Comparison of ENCODE assay signal across 1 cellular context in the genomic region with DNA sequence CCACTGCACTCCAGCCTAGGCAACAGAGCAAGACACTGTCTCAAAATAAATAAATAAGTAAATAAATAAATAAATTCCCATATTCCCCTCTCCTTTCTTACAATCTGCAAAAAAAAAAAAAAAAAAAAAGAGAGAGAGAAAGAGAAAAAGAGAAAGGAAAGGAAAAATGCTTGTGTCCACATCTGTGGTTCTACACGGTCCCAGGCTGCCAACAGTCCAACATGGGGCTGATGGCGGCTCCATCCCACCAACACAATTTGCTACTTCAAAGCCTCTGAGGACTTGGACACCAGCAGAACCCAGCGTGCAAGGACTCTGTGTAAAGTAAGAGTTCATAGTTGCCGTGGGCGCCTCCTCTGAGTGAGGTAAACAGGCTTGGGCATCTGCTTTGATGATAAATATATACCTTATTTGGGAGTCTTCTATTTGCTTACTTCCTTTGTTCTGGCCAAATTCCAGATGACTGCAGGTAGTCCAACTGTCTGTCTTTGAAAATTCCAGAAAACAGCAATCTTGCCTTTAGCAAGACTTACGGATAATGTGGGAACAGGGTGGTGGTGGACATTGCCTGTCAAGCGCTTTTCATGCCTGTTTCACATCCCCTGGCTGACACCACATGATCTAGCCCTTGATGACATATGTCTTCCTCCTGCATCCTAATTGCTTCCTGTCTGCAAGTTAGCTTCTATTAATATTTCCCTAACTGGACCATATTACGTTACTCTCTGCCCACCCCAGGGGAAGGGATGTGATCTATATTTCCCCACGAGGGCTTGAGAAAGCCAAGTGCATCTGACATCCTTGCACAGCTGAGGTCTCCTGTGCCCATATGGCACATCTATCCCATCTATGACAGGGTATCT.
A peak's percentile ranks its signal among the peaks of the same experiment; 100 is the strongest.
TF ChIP-seq lines count a peak whose summit lies in the region.

No MANE protein-coding gene starts in this region.

TF ChIP-seq in HepG2, 621 proteins besides CTCF, POLR2A, EP300 and RAD21 (continued from another document and continues in another):
- TF ChIP-seq, protein P1, sequence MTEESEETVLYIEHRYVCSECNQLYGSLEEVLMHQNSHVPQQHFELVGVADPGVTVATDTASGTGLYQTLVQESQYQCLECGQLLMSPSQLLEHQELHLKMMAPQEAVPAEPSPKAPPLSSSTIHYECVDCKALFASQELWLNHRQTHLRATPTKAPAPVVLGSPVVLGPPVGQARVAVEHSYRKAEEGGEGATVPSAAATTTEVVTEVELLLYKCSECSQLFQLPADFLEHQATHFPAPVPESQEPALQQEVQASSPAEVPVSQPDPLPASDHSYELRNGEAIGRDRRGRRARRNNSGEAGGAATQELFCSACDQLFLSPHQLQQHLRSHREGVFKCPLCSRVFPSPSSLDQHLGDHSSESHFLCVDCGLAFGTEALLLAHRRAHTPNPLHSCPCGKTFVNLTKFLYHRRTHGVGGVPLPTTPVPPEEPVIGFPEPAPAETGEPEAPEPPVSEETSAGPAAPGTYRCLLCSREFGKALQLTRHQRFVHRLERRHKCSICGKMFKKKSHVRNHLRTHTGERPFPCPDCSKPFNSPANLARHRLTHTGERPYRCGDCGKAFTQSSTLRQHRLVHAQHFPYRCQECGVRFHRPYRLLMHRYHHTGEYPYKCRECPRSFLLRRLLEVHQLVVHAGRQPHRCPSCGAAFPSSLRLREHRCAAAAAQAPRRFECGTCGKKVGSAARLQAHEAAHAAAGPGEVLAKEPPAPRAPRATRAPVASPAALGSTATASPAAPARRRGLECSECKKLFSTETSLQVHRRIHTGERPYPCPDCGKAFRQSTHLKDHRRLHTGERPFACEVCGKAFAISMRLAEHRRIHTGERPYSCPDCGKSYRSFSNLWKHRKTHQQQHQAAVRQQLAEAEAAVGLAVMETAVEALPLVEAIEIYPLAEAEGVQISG (CRISPR knock-in tag; IDR thresholded peaks at IDR 0.05) = peak; percentile 53
- TF ChIP-seq BRD4 (CRISPR knock-in tag; IDR thresholded peaks at IDR 0.05) = 0 out of 2 replicates have a peak, but pooled peaks have one; percentile 44
- TF ChIP-seq, protein P2, sequence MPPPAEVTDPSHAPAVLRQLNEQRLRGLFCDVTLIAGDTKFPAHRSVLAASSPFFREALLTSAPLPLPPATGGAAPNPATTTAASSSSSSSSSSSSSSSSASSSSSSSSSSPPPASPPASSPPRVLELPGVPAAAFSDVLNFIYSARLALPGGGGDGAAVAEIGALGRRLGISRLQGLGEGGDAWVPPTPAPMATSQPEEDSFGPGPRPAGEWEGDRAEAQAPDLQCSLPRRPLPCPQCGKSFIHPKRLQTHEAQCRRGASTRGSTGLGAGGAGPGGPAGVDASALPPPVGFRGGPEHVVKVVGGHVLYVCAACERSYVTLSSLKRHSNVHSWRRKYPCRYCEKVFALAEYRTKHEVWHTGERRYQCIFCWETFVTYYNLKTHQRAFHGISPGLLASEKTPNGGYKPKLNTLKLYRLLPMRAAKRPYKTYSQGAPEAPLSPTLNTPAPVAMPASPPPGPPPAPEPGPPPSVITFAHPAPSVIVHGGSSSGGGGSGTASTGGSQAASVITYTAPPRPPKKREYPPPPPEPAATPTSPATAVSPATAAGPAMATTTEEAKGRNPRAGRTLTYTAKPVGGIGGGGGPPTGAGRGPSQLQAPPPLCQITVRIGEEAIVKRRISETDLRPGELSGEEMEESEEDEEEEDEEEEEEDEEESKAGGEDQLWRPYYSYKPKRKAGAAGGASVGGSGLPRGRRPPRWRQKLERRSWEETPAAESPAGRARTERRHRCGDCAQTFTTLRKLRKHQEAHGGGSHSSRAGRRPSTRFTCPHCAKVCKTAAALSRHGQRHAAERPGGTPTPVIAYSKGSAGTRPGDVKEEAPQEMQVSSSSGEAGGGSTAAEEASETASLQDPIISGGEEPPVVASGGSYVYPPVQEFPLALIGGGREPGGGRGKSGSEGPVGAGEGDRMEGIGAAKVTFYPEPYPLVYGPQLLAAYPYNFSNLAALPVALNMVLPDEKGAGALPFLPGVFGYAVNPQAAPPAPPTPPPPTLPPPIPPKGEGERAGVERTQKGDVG (CRISPR knock-in tag; IDR thresholded peaks at IDR 0.05; ENCODE audit: borderline replicate concordance) = no peak; the same call in 1 of the 2 replicates
- TF ChIP-seq, protein P3, sequence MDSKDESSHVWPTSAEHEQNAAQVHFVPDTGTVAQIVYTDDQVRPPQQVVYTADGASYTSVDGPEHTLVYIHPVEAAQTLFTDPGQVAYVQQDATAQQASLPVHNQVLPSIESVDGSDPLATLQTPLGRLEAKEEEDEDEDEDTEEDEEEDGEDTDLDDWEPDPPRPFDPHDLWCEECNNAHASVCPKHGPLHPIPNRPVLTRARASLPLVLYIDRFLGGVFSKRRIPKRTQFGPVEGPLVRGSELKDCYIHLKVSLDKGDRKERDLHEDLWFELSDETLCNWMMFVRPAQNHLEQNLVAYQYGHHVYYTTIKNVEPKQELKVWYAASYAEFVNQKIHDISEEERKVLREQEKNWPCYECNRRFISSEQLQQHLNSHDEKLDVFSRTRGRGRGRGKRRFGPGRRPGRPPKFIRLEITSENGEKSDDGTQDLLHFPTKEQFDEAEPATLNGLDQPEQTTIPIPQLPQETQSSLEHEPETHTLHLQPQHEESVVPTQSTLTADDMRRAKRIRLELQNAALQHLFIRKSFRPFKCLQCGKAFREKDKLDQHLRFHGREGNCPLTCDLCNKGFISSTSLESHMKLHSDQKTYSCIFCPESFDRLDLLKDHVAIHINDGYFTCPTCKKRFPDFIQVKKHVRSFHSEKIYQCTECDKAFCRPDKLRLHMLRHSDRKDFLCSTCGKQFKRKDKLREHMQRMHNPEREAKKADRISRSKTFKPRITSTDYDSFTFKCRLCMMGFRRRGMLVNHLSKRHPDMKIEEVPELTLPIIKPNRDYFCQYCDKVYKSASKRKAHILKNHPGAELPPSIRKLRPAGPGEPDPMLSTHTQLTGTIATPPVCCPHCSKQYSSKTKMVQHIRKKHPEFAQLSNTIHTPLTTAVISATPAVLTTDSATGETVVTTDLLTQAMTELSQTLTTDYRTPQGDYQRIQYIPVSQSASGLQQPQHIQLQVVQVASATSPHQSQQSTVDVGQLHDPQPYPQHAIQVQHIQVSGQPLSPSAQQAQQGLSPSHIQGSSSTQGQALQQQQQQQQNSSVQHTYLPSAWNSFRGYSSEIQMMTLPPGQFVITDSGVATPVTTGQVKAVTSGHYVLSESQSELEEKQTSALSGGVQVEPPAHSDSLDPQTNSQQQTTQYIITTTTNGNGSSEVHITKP (CRISPR knock-in tag; IDR thresholded peaks at IDR 0.05; ENCODE audit: low read depth) = no peak; the same call in 1 of the 2 replicates
- no peak for TF ChIP-seq PAX8 (CRISPR knock-in tag; IDR thresholded peaks at IDR 0.05; ENCODE audit: borderline replicate concordance)
- TF ChIP-seq POGZ (CRISPR knock-in tag; IDR thresholded peaks at IDR 0.05) = no peak
- no peak; the same call in 1 of the 2 replicates for TF ChIP-seq IRX3 (CRISPR knock-in tag; IDR thresholded peaks at IDR 0.05; ENCODE audit: borderline replicate concordance, low read depth)
- no peak for TF ChIP-seq U2AF2 (IDR thresholded peaks at IDR 0.05; ENCODE audit: low read depth, low read length)
- TF ChIP-seq MBD4 (IDR thresholded peaks at IDR 0.05; ENCODE audit: borderline replicate concordance, low read length) = no peak
- TF ChIP-seq STAG1 (CRISPR knock-in tag; IDR thresholded peaks at IDR 0.05) = no peak; the same call in 1 of the 2 replicates
- TF ChIP-seq, protein P4, sequence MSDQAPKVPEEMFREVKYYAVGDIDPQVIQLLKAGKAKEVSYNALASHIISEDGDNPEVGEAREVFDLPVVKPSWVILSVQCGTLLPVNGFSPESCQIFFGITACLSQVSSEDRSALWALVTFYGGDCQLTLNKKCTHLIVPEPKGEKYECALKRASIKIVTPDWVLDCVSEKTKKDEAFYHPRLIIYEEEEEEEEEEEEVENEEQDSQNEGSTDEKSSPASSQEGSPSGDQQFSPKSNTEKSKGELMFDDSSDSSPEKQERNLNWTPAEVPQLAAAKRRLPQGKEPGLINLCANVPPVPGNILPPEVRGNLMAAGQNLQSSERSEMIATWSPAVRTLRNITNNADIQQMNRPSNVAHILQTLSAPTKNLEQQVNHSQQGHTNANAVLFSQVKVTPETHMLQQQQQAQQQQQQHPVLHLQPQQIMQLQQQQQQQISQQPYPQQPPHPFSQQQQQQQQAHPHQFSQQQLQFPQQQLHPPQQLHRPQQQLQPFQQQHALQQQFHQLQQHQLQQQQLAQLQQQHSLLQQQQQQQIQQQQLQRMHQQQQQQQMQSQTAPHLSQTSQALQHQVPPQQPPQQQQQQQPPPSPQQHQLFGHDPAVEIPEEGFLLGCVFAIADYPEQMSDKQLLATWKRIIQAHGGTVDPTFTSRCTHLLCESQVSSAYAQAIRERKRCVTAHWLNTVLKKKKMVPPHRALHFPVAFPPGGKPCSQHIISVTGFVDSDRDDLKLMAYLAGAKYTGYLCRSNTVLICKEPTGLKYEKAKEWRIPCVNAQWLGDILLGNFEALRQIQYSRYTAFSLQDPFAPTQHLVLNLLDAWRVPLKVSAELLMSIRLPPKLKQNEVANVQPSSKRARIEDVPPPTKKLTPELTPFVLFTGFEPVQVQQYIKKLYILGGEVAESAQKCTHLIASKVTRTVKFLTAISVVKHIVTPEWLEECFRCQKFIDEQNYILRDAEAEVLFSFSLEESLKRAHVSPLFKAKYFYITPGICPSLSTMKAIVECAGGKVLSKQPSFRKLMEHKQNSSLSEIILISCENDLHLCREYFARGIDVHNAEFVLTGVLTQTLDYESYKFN (CRISPR knock-in tag; conservative IDR thresholded peaks at IDR 0.05) = peak; percentile 92
- no peak for TF ChIP-seq ZNF274 (CRISPR knock-in tag; IDR thresholded peaks at IDR 0.05)
- no peak for TF ChIP-seq ZZZ3 (CRISPR knock-in tag; IDR thresholded peaks at IDR 0.05; ENCODE audit: borderline replicate concordance)
- no peak for TF ChIP-seq FLYWCH1 (CRISPR knock-in tag; IDR thresholded peaks at IDR 0.05)
- no peak for TF ChIP-seq ZNF432 (CRISPR knock-in tag; IDR thresholded peaks at IDR 0.05; ENCODE audit: borderline replicate concordance)
- TF ChIP-seq, protein P5, sequence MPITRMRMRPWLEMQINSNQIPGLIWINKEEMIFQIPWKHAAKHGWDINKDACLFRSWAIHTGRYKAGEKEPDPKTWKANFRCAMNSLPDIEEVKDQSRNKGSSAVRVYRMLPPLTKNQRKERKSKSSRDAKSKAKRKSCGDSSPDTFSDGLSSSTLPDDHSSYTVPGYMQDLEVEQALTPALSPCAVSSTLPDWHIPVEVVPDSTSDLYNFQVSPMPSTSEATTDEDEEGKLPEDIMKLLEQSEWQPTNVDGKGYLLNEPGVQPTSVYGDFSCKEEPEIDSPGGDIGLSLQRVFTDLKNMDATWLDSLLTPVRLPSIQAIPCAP (CRISPR knock-in tag; IDR thresholded peaks at IDR 0.05; ENCODE audit: low read depth) = no peak
- TF ChIP-seq ZFP37 (CRISPR knock-in tag; IDR thresholded peaks at IDR 0.05; ENCODE audit: borderline replicate concordance) = peak; percentile 85; the same call in 1 of the 2 replicates
- TF ChIP-seq PAF1 (CRISPR knock-in tag; IDR thresholded peaks at IDR 0.05) = no peak; the same call in 1 of the 2 replicates
- TF ChIP-seq FOXK1 (CRISPR knock-in tag; IDR thresholded peaks at IDR 0.05; ENCODE audit: borderline replicate concordance, low read depth) = peak; percentile 83
- TF ChIP-seq ZNF180 (CRISPR knock-in tag; IDR thresholded peaks at IDR 0.05; ENCODE audit: borderline replicate concordance, low read depth) = no peak
- TF ChIP-seq NFIC (IDR thresholded peaks at IDR 0.05; ENCODE audit: low read length) = peak; percentile 72
- TF ChIP-seq, protein P6, sequence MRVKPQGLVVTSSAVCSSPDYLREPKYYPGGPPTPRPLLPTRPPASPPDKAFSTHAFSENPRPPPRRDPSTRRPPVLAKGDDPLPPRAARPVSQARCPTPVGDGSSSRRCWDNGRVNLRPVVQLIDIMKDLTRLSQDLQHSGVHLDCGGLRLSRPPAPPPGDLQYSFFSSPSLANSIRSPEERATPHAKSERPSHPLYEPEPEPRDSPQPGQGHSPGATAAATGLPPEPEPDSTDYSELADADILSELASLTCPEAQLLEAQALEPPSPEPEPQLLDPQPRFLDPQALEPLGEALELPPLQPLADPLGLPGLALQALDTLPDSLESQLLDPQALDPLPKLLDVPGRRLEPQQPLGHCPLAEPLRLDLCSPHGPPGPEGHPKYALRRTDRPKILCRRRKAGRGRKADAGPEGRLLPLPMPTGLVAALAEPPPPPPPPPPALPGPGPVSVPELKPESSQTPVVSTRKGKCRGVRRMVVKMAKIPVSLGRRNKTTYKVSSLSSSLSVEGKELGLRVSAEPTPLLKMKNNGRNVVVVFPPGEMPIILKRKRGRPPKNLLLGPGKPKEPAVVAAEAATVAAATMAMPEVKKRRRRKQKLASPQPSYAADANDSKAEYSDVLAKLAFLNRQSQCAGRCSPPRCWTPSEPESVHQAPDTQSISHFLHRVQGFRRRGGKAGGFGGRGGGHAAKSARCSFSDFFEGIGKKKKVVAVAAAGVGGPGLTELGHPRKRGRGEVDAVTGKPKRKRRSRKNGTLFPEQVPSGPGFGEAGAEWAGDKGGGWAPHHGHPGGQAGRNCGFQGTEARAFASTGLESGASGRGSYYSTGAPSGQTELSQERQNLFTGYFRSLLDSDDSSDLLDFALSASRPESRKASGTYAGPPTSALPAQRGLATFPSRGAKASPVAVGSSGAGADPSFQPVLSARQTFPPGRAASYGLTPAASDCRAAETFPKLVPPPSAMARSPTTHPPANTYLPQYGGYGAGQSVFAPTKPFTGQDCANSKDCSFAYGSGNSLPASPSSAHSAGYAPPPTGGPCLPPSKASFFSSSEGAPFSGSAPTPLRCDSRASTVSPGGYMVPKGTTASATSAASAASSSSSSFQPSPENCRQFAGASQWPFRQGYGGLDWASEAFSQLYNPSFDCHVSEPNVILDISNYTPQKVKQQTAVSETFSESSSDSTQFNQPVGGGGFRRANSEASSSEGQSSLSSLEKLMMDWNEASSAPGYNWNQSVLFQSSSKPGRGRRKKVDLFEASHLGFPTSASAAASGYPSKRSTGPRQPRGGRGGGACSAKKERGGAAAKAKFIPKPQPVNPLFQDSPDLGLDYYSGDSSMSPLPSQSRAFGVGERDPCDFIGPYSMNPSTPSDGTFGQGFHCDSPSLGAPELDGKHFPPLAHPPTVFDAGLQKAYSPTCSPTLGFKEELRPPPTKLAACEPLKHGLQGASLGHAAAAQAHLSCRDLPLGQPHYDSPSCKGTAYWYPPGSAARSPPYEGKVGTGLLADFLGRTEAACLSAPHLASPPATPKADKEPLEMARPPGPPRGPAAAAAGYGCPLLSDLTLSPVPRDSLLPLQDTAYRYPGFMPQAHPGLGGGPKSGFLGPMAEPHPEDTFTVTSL (CRISPR knock-in tag; IDR thresholded peaks at IDR 0.05; ENCODE audit: borderline replicate concordance) = peak; percentile 60; the same call in 1 of the 2 replicates
- no peak for TF ChIP-seq ZNF225 (CRISPR knock-in tag; IDR thresholded peaks at IDR 0.05)
- no peak for TF ChIP-seq RARG (CRISPR knock-in tag; IDR thresholded peaks at IDR 0.05; ENCODE audit: low read depth)
- TF ChIP-seq MAFG (CRISPR knock-in tag; IDR thresholded peaks at IDR 0.05) = no peak
- TF ChIP-seq ASH2L (IDR thresholded peaks at IDR 0.05; ENCODE audit: insufficient read length, low read depth, low read length) = peak; percentile 34
